Comparison of ENCODE assay signal across 19 cellular contexts in genomic region chr22:49574205-49574604, GRCh38.
DNase-seq lines count a peak whose midpoint lies in the region; ATAC-seq and TF ChIP-seq lines count a peak whose summit lies in the region.
"Had no signal": no experiment of that assay in that cellular context is flagged by ENCODE, and none has a peak within 500 bp of the region (broad histone marks: within the 10 kb centered on the region; RNA-seq: fewer than 3 reads in every experiment).

No MANE protein-coding gene starts in this region.

- H3K27ac Mint-ChIP-seq in osteocyte (ENCODE audit: unreplicated experiment), result no peak overlapping the region
- H3K27ac Mint-ChIP-seq: B cell; CD4-positive, alpha-beta memory T cell had no signal

- no peaks in the 10 kb centered on the region for H3K4me1 Mint-ChIP-seq in osteocyte (ENCODE audit: unreplicated experiment)
- H3K4me1 Mint-ChIP-seq: B cell had no signal

- H3K4me1 ChIP-seq in left ventricle myocardium inferior, result peaks cover 3% of the 10 kb centered on the region
- H3K4me1 ChIP-seq in heart left ventricle, result peaks cover 0 to 6% (median 0%) of the 10 kb centered on the region in 12 donors
- H3K4me1 ChIP-seq: HAP-1 had no signal

- H3K36me3 ChIP-seq in left ventricle myocardium inferior (no peaks in the 10 kb centered on the region), heart left ventricle (no peaks in the 10 kb centered on the region)

- no peak for TF ChIP-seq POLR2A in heart left ventricle (IDR thresholded peaks at IDR 0.05)

- H3K27me3 ChIP-seq in left ventricle myocardium inferior (ENCODE audit: low read depth) (peaks cover 7% of the 10 kb centered on the region), heart left ventricle (no peaks in the 10 kb centered on the region)

- H3K36me3 Mint-ChIP-seq in osteocyte (ENCODE audit: unreplicated experiment), result no peaks in the 10 kb centered on the region

- H3K9me3 ChIP-seq in left ventricle myocardium inferior (replicated peaks) (peaks cover 5% of the 10 kb centered on the region), heart left ventricle (peaks cover 0 to 5% (median 0%) of the 10 kb centered on the region in 12 donors)
- H3K9me3 ChIP-seq: HAP-1 had no signal

- DNase-seq in left ventricle myocardium inferior (no peak), heart left ventricle (no peak), coronary artery (ENCODE audit: low spot score) (peak; percentile 47), osteocyte (ENCODE audit: extremely low spot score, unreplicated experiment) (peak; percentile 76), DMS153 (lab: John Stamatoyannopoulos, UW) (no peak), AG08396 (ENCODE audit: low spot score) (no peak)
- DNase-seq: ACHN; CD4-positive, alpha-beta memory T cell; DND-41; GF-D8; Karpas-422; NCI-H2029; NCI-H2171 treated with DMSO at 0.1 percent for 48 hours; NCI-H774; PC-9 had no signal

- WGBS in heart left ventricle, 4 donors, result 84 to 93% (median 87%) methylated on average over 15 to 20 of the region's 20 CpGs

- no peak overlapping the region for H3K4me3 Mint-ChIP-seq in osteocyte (ENCODE audit: unreplicated experiment)
- H3K4me3 Mint-ChIP-seq: B cell; CD4-positive, alpha-beta memory T cell had no signal

- intact Hi-C loops in left ventricle myocardium inferior (cut with micrococcal nuclease) (no loop called here), heart left ventricle (cut with DNase I) (no loop called here)

- no peak for ATAC-seq in heart left ventricle
- no peak for ATAC-seq in GM21529 (IDR thresholded peaks at IDR 0.05; ENCODE audit: unreplicated experiment)
- ATAC-seq: Right ventricle myocardium inferior had no signal

- no peaks in the 10 kb centered on the region for H3K27me3 Mint-ChIP-seq in osteocyte (ENCODE audit: unreplicated experiment)
- H3K27me3 Mint-ChIP-seq: B cell; CD4-positive, alpha-beta memory T cell had no signal

- peaks cover 9% of the 10 kb centered on the region for H3K9me3 Mint-ChIP-seq in osteocyte (ENCODE audit: unreplicated experiment)

- TF ChIP-seq CTCF in left ventricle myocardium inferior (IDR thresholded peaks at IDR 0.05; ENCODE audit: borderline replicate concordance) (no peak), heart left ventricle (IDR thresholded peaks at IDR 0.05) (no peak), coronary artery (IDR thresholded peaks at IDR 0.05) (no peak), osteocyte (IDR thresholded peaks at IDR 0.05) (no peak)

- H3K27ac ChIP-seq in left ventricle myocardium inferior (replicated peaks) (peak overlapping the region; percentile 91), heart left ventricle (peak overlapping the region in 2 of 12 donors; percentile 76 to 91), coronary artery (no peak overlapping the region)
- H3K27ac ChIP-seq: PC-9 had no signal

- H3K4me3 ChIP-seq in left ventricle myocardium inferior, result peak overlapping the region; percentile 56
- no peak overlapping the region for H3K4me3 ChIP-seq in heart left ventricle
- no peak overlapping the region for H3K4me3 ChIP-seq in coronary artery
- H3K4me3 ChIP-seq: HAP-1, PC-9 had no signal

Comparison
In these comparisons a context has a peak if more than half of its experiments do, and no peak if none do; other contexts are left out.
1. DNase-seq: peak in coronary artery (single experiment) and osteocyte (single experiment); none in left ventricle myocardium inferior (single experiment), heart left ventricle (0 of 5), DMS153 (single experiment) and AG08396 (single experiment).